In the genomic region with DNA sequence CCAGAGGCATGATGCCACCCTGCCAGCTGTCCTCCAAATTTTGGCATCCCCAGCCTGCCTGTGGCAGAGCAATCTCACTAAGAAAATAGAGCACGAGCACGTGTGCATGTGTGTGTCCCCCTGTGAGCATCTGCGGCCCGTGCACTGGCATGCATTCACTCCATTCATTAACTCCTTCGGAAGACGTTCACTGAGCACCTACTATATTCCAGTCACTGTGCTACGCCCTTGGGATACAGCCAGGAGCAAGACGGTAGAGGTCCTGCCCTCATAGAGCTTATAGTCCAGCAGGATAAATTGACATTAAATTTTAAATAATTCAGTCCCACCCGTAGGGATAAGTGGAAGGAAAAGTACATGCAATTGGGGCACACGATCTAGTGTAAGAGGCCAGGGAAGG, we compare ENCODE assay signal across 19 cellular contexts.
"Had no signal": no experiment of that assay in that cellular context is flagged by ENCODE, and none has a peak within 500 bp of the region (broad histone marks: within the 10 kb centered on the region; RNA-seq: fewer than 3 reads in every experiment).

No MANE protein-coding gene starts in this region.

- H3K9me3 ChIP-seq: mucosa of descending colon, testis, vagina had no signal

- H3K27ac Mint-ChIP-seq: activated naive CD8-positive, alpha-beta T cell treated with anti-CD3 and anti-CD28 coated beads, Interleukin-2, amount 50 U/mL, for 24 hours; dendritic cell treated with granulocyte-macrophage colony-stimulating factor and Interleukin-4, amounts not matched to agents 40 ng/mL and 50 ng/mL, for 4 days had no signal

- DNase-seq: activated CD4-positive, alpha-beta T cell treated with anti-CD3 and anti-CD28 coated beads for 4 hours; activated CD4-positive, alpha-beta T cell treated with anti-CD3 and anti-CD28 coated beads, Interleukin-2, amount 50 U/mL, for 48 hours; activated CD4-positive, CD25-positive, alpha-beta regulatory T cell; activated effector memory CD4-positive, alpha-beta T cell treated with anti-CD3 and anti-CD28 coated beads, Interleukin-2, amount 50 U/mL, for 16 hours; activated naive CD4-positive, alpha-beta T cell treated with anti-CD3 and anti-CD28 coated beads, Interleukin-2, amount 50 U/mL, for 16 hours; activated naive CD8-positive, alpha-beta T cell treated with anti-CD3 and anti-CD28 coated beads, Interleukin-2, amount 50 U/mL, for 24 hours; activated T-cell treated with anti-CD3 and anti-CD28 coated beads, Interleukin-2, amount 50 U/mL, for 72 hours; effector CD8-positive, alpha-beta T cell; erythroblast; foreskin fibroblast; mesendoderm; retina; stimulated activated CD4-positive, alpha-beta T cell treated with anti-CD3 and anti-CD28 coated beads, Interleukin-2, amount 100 ng/mL, for 48 hours; stimulated activated CD8-positive, alpha-beta memory T cell treated with anti-CD3 and anti-CD28 coated beads, Interleukin-4, amount 100 ng/mL, for 48 hours; trophoblast cell had no signal

- H3K4me3 Mint-ChIP-seq: activated naive CD8-positive, alpha-beta T cell treated with anti-CD3 and anti-CD28 coated beads, Interleukin-2, amount 50 U/mL, for 24 hours; activated T-cell treated with anti-CD3 and anti-CD28 coated beads, Interleukin-2, amount 50 U/mL, for 72 hours; dendritic cell treated with granulocyte-macrophage colony-stimulating factor and Interleukin-4, amounts not matched to agents 40 ng/mL and 50 ng/mL, for 4 days had no signal

- H3K27ac ChIP-seq: testis, vagina had no signal

- H3K4me3 ChIP-seq: mucosa of descending colon, testis, vagina had no signal

- H3K36me3 ChIP-seq: vagina had no signal

- H3K27me3 ChIP-seq: testis, vagina had no signal

- ATAC-seq: activated naive CD8-positive, alpha-beta T cell treated with anti-CD3 and anti-CD28 coated beads, Interleukin-2, amount 50 U/mL, for 24 hours; activated T-cell treated with anti-CD3 and anti-CD28 coated beads, Interleukin-2, amount 50 U/mL, for 72 hours had no signal

- H3K9me3 Mint-ChIP-seq: activated naive CD8-positive, alpha-beta T cell treated with anti-CD3 and anti-CD28 coated beads, Interleukin-2, amount 50 U/mL, for 24 hours; activated T-cell treated with anti-CD3 and anti-CD28 coated beads, Interleukin-2, amount 50 U/mL, for 72 hours; dendritic cell treated with granulocyte-macrophage colony-stimulating factor and Interleukin-4, amounts not matched to agents 40 ng/mL and 50 ng/mL, for 4 days had no signal
